ENCODE assay signal across 17 cellular contexts in genomic region chr15:59531066-59531465, GRCh38.
DNase-seq lines count a peak whose midpoint lies in the region; ATAC-seq, FAIRE-seq and TF ChIP-seq lines count a peak whose summit lies in the region.
"Had no signal": no experiment of that assay in that cellular context is flagged by ENCODE, and none has a peak within 500 bp of the region (broad histone marks: within the 10 kb centered on the region; RNA-seq: fewer than 3 reads in every experiment).

No MANE protein-coding gene starts in this region.

- peaks cover 0 to 13% (median 2%) of the 10 kb centered on the region in 4 donors for H3K4me1 ChIP-seq in Peyer's patch

- H3K4me3 ChIP-seq in Peyer's patch = no peak overlapping the region
- H3K4me3 ChIP-seq: BLaER1 treated with 17β-estradiol and CSF1 and Interleukin-3, amounts not matched to agents 10 nM and 100 nM; MG63 had no signal

- H3K36me3 ChIP-seq in Peyer's patch = no peaks in the 10 kb centered on the region
- H3K36me3 ChIP-seq: BLaER1 treated with 17β-estradiol and CSF1 and Interleukin-3, amounts not matched to agents 10 nM and 100 nM; MG63 had no signal

- H3K9me3 ChIP-seq in Peyer's patch = no peaks in the 10 kb centered on the region
- H3K9me3 ChIP-seq: MG63 had no signal

- peak; percentile 38 for FAIRE-seq in GM12891 (lab: Jason Lieb, UNC)
- FAIRE-seq: A204.1, GM18507 had no signal

- no peaks in the 10 kb centered on the region for H3K9me3 Mint-ChIP-seq in stimulated activated memory B cell treated with anti-CD40 and anti-IgM and Interleukin-4, amounts not matched to agents 10 μg/mL and 1 μg/mL and 100 μg/mL, for 72 hours
- H3K9me3 Mint-ChIP-seq in activated naive CD8-positive, alpha-beta T cell treated with anti-CD3 and anti-CD28 coated beads, Interleukin-2, amount 50 U/mL, for 24 hours = no peaks in the 10 kb centered on the region
- H3K9me3 Mint-ChIP-seq in activated CD4-positive, alpha-beta memory T cell treated with anti-CD3 and anti-CD28 coated beads, Interleukin-2, amount 10 ng/mL, durations not matched to agents 7 days and 5 days = no peaks in the 10 kb centered on the region

- POLR2A ChIA-PET in RWPE1 (lab: Yijun Ruan, JAX; ENCODE audit: low non-redundant PET) = no interaction called here
- POLR2A ChIA-PET in activated CD4-positive, alpha-beta memory T cell treated with anti-CD3 and anti-CD28 coated beads, Interleukin-2, amount 10 ng/mL, durations not matched to agents 7 days and 5 days (lab: Charles Lee) = no interaction called here

- no peaks in the 10 kb centered on the region for H3K36me3 Mint-ChIP-seq in stimulated activated memory B cell treated with anti-CD40 and anti-IgM and Interleukin-4, amounts not matched to agents 10 μg/mL and 1 μg/mL and 100 μg/mL, for 72 hours
- H3K36me3 Mint-ChIP-seq in activated naive CD8-positive, alpha-beta T cell treated with anti-CD3 and anti-CD28 coated beads, Interleukin-2, amount 50 U/mL, for 24 hours (ENCODE audit: low read depth) = no peaks in the 10 kb centered on the region
- H3K36me3 Mint-ChIP-seq in activated CD4-positive, alpha-beta memory T cell treated with anti-CD3 and anti-CD28 coated beads, Interleukin-2, amount 10 ng/mL, durations not matched to agents 7 days and 5 days (ENCODE audit: low read depth) = no peaks in the 10 kb centered on the region

- H3K27me3 Mint-ChIP-seq in stimulated activated memory B cell treated with anti-CD40 and anti-IgM and Interleukin-4, amounts not matched to agents 10 μg/mL and 1 μg/mL and 100 μg/mL, for 72 hours = no peaks in the 10 kb centered on the region
- H3K27me3 Mint-ChIP-seq in activated naive CD8-positive, alpha-beta T cell treated with anti-CD3 and anti-CD28 coated beads, Interleukin-2, amount 50 U/mL, for 24 hours = peaks cover 1% of the 10 kb centered on the region
- peaks cover 21% of the 10 kb centered on the region for H3K27me3 Mint-ChIP-seq in activated CD4-positive, alpha-beta memory T cell treated with anti-CD3 and anti-CD28 coated beads, Interleukin-2, amount 10 ng/mL, durations not matched to agents 7 days and 5 days

- no peaks in the 10 kb centered on the region for H3K27me3 ChIP-seq in Peyer's patch
- H3K27me3 ChIP-seq: BLaER1 treated with 17β-estradiol and CSF1 and Interleukin-3, amounts not matched to agents 10 nM and 100 nM had no signal

- no peak for ATAC-seq in stimulated activated memory B cell treated with anti-CD40 and anti-IgM and Interleukin-4, amounts not matched to agents 10 μg/mL and 1 μg/mL and 100 μg/mL, for 72 hours
- ATAC-seq in activated naive CD8-positive, alpha-beta T cell treated with anti-CD3 and anti-CD28 coated beads, Interleukin-2, amount 50 U/mL, for 24 hours = no peak
- ATAC-seq: HCT116, Right ventricle myocardium inferior had no signal

- CTCF ChIA-PET in RWPE1 (lab: Yijun Ruan, JAX) = interaction anchor here (0.6 kb wide), 1 partner anchor 552 kb away, joined by 3 read pairs; no protein-coding TSS in a partner anchor
- CTCF ChIA-PET in activated CD4-positive, alpha-beta memory T cell treated with anti-CD3 and anti-CD28 coated beads, Interleukin-2, amount 10 ng/mL, durations not matched to agents 7 days and 5 days (lab: Charles Lee) = interaction anchor here (0.9 to 1.3 kb wide), 4 partner anchors 13 to 796 kb away, joined by 3 to 4 read pairs (median 3); no protein-coding TSS in a partner anchor

- DNase-seq in GM12891 (ENCODE audit: insufficient read length, low spot score) = no peak
- DNase-seq in Peyer's patch = no peak
- DNase-seq in islet precursor cell = peak; percentile 38
- no peak for DNase-seq in NCI-H1694 treated with DMSO at 0.1 percent for 48 hours (lab: John Stamatoyannopoulos, UW)
- DNase-seq in RWPE1 (ENCODE audit: low spot score) = no peak
- DNase-seq in activated naive CD8-positive, alpha-beta T cell treated with anti-CD3 and anti-CD28 coated beads, Interleukin-2, amount 50 U/mL, for 24 hours = no peak
- DNase-seq in activated CD4-positive, alpha-beta memory T cell treated with anti-CD3 and anti-CD28 coated beads, Interleukin-2, amount 10 ng/mL, durations not matched to agents 7 days and 5 days = no peak
- DNase-seq: DMS79 treated with DMSO at 0.1 percent for 48 hours, MG63, NCI-H187 treated with DMSO at 0.1 percent for 48 hours, NCI-H526 treated with DMSO at 0.1 percent for 48 hours had no signal

- H3K4me1 Mint-ChIP-seq in stimulated activated memory B cell treated with anti-CD40 and anti-IgM and Interleukin-4, amounts not matched to agents 10 μg/mL and 1 μg/mL and 100 μg/mL, for 72 hours = peaks cover 34% of the 10 kb centered on the region
- peaks cover 2% of the 10 kb centered on the region for H3K4me1 Mint-ChIP-seq in activated naive CD8-positive, alpha-beta T cell treated with anti-CD3 and anti-CD28 coated beads, Interleukin-2, amount 50 U/mL, for 24 hours
- peaks cover 6% of the 10 kb centered on the region for H3K4me1 Mint-ChIP-seq in activated CD4-positive, alpha-beta memory T cell treated with anti-CD3 and anti-CD28 coated beads, Interleukin-2, amount 10 ng/mL, durations not matched to agents 7 days and 5 days

- H3K27ac Mint-ChIP-seq in stimulated activated memory B cell treated with anti-CD40 and anti-IgM and Interleukin-4, amounts not matched to agents 10 μg/mL and 1 μg/mL and 100 μg/mL, for 72 hours = peak overlapping the region; percentile 71
- H3K27ac Mint-ChIP-seq in activated naive CD8-positive, alpha-beta T cell treated with anti-CD3 and anti-CD28 coated beads, Interleukin-2, amount 50 U/mL, for 24 hours = no peak overlapping the region
- no peak overlapping the region for H3K27ac Mint-ChIP-seq in activated CD4-positive, alpha-beta memory T cell treated with anti-CD3 and anti-CD28 coated beads, Interleukin-2, amount 10 ng/mL, durations not matched to agents 7 days and 5 days

- H3K27ac ChIP-seq in Peyer's patch = peak overlapping the region in 3 of 4 donors; percentile 58 to 84 (median 81)
- H3K27ac ChIP-seq in RWPE1 = no peak overlapping the region
- H3K27ac ChIP-seq: BLaER1 treated with 17β-estradiol and CSF1 and Interleukin-3, amounts not matched to agents 10 nM and 100 nM had no signal

- no peak for TF ChIP-seq POLR2A in GM12891 (IDR thresholded peaks at IDR 0.05; ENCODE audit: low read depth, low read length)
- no peak for TF ChIP-seq POLR2A in Peyer's patch (IDR thresholded peaks at IDR 0.05)

- no peak overlapping the region for H3K4me3 Mint-ChIP-seq in stimulated activated memory B cell treated with anti-CD40 and anti-IgM and Interleukin-4, amounts not matched to agents 10 μg/mL and 1 μg/mL and 100 μg/mL, for 72 hours
- no peak overlapping the region for H3K4me3 Mint-ChIP-seq in activated naive CD8-positive, alpha-beta T cell treated with anti-CD3 and anti-CD28 coated beads, Interleukin-2, amount 50 U/mL, for 24 hours
- no peak overlapping the region for H3K4me3 Mint-ChIP-seq in activated CD4-positive, alpha-beta memory T cell treated with anti-CD3 and anti-CD28 coated beads, Interleukin-2, amount 10 ng/mL, durations not matched to agents 7 days and 5 days

- no peak for TF ChIP-seq CTCF in Peyer's patch (IDR thresholded peaks at IDR 0.05)
- TF ChIP-seq CTCF in RWPE1 (conservative IDR thresholded peaks at IDR 0.05; ENCODE audit: low read depth) = no peak

TF ChIP-seq in GM12891, 5 proteins besides CTCF, POLR2A, EP300 and RAD21:
- TF ChIP-seq PAX5 (IDR thresholded peaks at IDR 0.05; ENCODE audit: insufficient read depth, low read length, severe bottlenecking) = no peak
- no peak for TF ChIP-seq POLR2AphosphoS5 (IDR thresholded peaks at IDR 0.05; ENCODE audit: low read depth, low read length)
- TF ChIP-seq TAF1 (IDR thresholded peaks at IDR 0.05; ENCODE audit: low read depth, low read length) = no peak
- TF ChIP-seq SPI1 (IDR thresholded peaks at IDR 0.05; ENCODE audit: low read depth, low read length) = no peak
- TF ChIP-seq POU2F2 (IDR thresholded peaks at IDR 0.05; ENCODE audit: low read depth, low read length) = no peak
